In the genomic region with DNA sequence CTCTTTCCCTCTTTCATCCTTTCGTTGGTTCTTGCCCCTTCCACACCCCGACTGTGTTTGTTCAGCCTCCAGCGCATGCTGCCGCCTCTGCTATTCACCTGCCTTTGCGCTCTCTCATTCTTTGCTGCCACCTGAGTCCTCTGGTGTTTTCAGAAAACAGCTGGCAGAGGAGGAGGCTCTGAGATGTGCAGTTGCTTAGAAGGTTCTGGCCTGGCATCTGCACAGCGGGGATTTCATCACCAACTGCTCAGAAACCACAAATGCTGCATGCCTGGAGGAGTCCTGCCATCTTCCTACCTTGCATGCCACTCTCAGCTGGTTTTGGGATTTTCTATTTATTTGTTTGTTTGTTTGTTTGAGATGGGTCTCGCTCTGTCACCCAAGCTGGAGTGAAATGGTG, we compare ENCODE assay signal across 1 cellular context.
TF ChIP-seq lines count a peak whose summit lies in the region.

No MANE protein-coding gene starts in this region.

TF ChIP-seq in GM23338, 12 proteins besides CTCF, POLR2A, EP300 and RAD21:
- no peak for TF ChIP-seq ZNF462 (CRISPR knock-in tag; IDR thresholded peaks at IDR 0.05)
- no peak for TF ChIP-seq CREB1 (CRISPR knock-in tag; IDR thresholded peaks at IDR 0.05; ENCODE audit: low read depth)
- no peak for TF ChIP-seq ZNF331 (CRISPR knock-in tag; IDR thresholded peaks at IDR 0.05; ENCODE audit: low read depth)
- no peak for TF ChIP-seq POLR2AphosphoS5 (IDR thresholded peaks at IDR 0.05; ENCODE audit: low read depth)
- TF ChIP-seq JUNB (IDR thresholded peaks at IDR 0.05; ENCODE audit: unreplicated experiment) = no peak
- no peak for TF ChIP-seq ETS1 (IDR thresholded peaks at IDR 0.05)
- TF ChIP-seq REST (IDR thresholded peaks at IDR 0.05; ENCODE audit: unreplicated experiment) = no peak
- TF ChIP-seq STAT1 (IDR thresholded peaks at IDR 0.05; ENCODE audit: unreplicated experiment) = no peak
- no peak for TF ChIP-seq EZH2 (IDR thresholded peaks at IDR 0.05; ENCODE audit: low read depth, unreplicated experiment)
- no peak for TF ChIP-seq NANOG (IDR thresholded peaks at IDR 0.05; ENCODE audit: borderline replicate concordance)
- no peak for TF ChIP-seq EZH2phosphoT487 (IDR thresholded peaks at IDR 0.05; ENCODE audit: unreplicated experiment)
- no peak for TF ChIP-seq ZNF114 (CRISPR knock-in tag; IDR thresholded peaks at IDR 0.05)
